ENCODE assay signal across 8 cellular contexts in genomic region chr15:101501703-101502373, GRCh38. TPM values are rescaled to one million over a fixed set of nuclear protein-coding genes. Genes with fewer than 3 reads are reported as not detected.
DNase-seq lines count a peak whose midpoint lies in the region; ATAC-seq and TF ChIP-seq lines count a peak whose summit lies in the region.

No MANE protein-coding gene starts in this region.

- H3K4me3 Mint-ChIP-seq in CD8-positive, alpha-beta T cell, result peak overlapping the region; percentile 66

- no peaks in the 10 kb centered on the region for H3K9me3 Mint-ChIP-seq in CD8-positive, alpha-beta T cell

- POLR2A ChIA-PET in CD8-positive, alpha-beta T cell (lab: Charles Lee), result no interaction called here

- no peak overlapping the region for H3K27ac Mint-ChIP-seq in CD8-positive, alpha-beta T cell

- H3K27ac ChIP-seq in CD8-positive, alpha-beta T cell (ENCODE audit: low read depth, low read length), result no peak overlapping the region

- H3K27me3 Mint-ChIP-seq in CD8-positive, alpha-beta T cell (ENCODE audit: low read depth), result peaks cover 40% of the 10 kb centered on the region

- peak; percentile 88 for ATAC-seq in CD8-positive, alpha-beta T cell
- ATAC-seq in GM21717 (IDR thresholded peaks at IDR 0.05; ENCODE audit: unreplicated experiment) (peak; percentile 68), HG03520 (IDR thresholded peaks at IDR 0.05; ENCODE audit: unreplicated experiment) (no peak)

- peaks cover 14% of the 10 kb centered on the region for H3K4me1 ChIP-seq in CD8-positive, alpha-beta T cell (ENCODE audit: insufficient read depth, low read length)

- H3K9me3 ChIP-seq in CD8-positive, alpha-beta T cell (ENCODE audit: low read length), result no peaks in the 10 kb centered on the region

- H3K36me3 Mint-ChIP-seq in CD8-positive, alpha-beta T cell, result no peaks in the 10 kb centered on the region

- peak overlapping the region; percentile 29 for H3K4me3 ChIP-seq in CD8-positive, alpha-beta T cell (ENCODE audit: low read depth, low read length)

- no peaks in the 10 kb centered on the region for H3K27me3 ChIP-seq in CD8-positive, alpha-beta T cell (ENCODE audit: insufficient read depth, low read length)

- intact Hi-C loops in CD8-positive, alpha-beta T cell (cut with DNase I, micrococcal nuclease), result loop anchor here (1.0 to 5.0 kb wide), 2 partner anchors 202 to 215 kb away; no protein-coding TSS in a partner anchor
- intact Hi-C loops in cardiac septum (cut with DNase I), result loop anchor here (5.0 to 10.0 kb wide), 2 partner anchors 80 to 133 kb away; no protein-coding TSS in a partner anchor

- no peaks in the 10 kb centered on the region for H3K36me3 ChIP-seq in CD8-positive, alpha-beta T cell (ENCODE audit: insufficient read depth, low read length)

- peak; percentile 28 for TF ChIP-seq CTCF in CD8-positive, alpha-beta T cell (IDR thresholded peaks at IDR 0.05)

- CTCF ChIA-PET in CD8-positive, alpha-beta T cell (lab: Charles Lee), result interaction anchor here (0.6 to 2.3 kb wide), 14 partner anchors 9 to 218 kb away, joined by 3 to 16 read pairs (median 4); no protein-coding TSS in a partner anchor

- peak; percentile 5 to 71 (median 32) for DNase-seq in CD8-positive, alpha-beta T cell
- DNase-seq in NCI-H524 treated with DMSO at 0.1 percent for 48 hours (lab: John Stamatoyannopoulos, UW), result peak; percentile 7
- peak; percentile 68 to 72 for DNase-seq in activated T-cell treated with anti-CD3 and anti-CD28 coated beads, Interleukin-2, amount 50 U/mL, for 48 hours
- DNase-seq in cardiac septum (ENCODE audit: low spot score), result peak; percentile 76
- DNase-seq in stimulated activated CD4-positive, alpha-beta T cell treated with anti-CD3 and anti-CD28 coated beads, Interleukin-12 subunit alpha, Interleukin-12 subunit beta, amount 100 ng/mL, for 4 hours, result peak; percentile 38
- no peak for DNase-seq in NCI-H2107 (lab: John Stamatoyannopoulos, UW)

- peaks cover 18% of the 10 kb centered on the region for H3K4me1 Mint-ChIP-seq in CD8-positive, alpha-beta T cell (ENCODE audit: low read depth)

RNA-seq across cellular contexts. Expression of gene PCSK6, which starts 12.3 kb away (rescaled TPM):
- total RNA-seq in CD8-positive, alpha-beta T cell, result 1 to 10 TPM in 1 of 2 experiments, under 1 TPM in 1; 0.84 to 2.6 TPM
- 10.6 TPM for total RNA-seq in cardiac septum
